In genomic region chr7:136267822-136268221, GRCh38 we compare ENCODE assay signal across 34 cellular contexts.
"Had no signal": no experiment of that assay in that cellular context is flagged by ENCODE, and none has a peak within 500 bp of the region (broad histone marks: within the 10 kb centered on the region; RNA-seq: fewer than 3 reads in every experiment).

No MANE protein-coding gene starts in this region.

- FAIRE-seq: astrocyte, bronchial epithelial cell had no signal

- DNase-seq: activated effector memory CD4-positive, alpha-beta T cell treated with anti-CD3 and anti-CD28 coated beads, Interleukin-2, amount 50 U/mL, for 16 hours; activated effector memory CD4-positive, alpha-beta T cell treated with Interleukin-2 at 50 U/mL for 16 hours; activated gamma-delta T cell; activated gamma-delta T cell treated with Interleukin-2 at 50 U/mL for 16 hours; activated naive CD4-positive, alpha-beta T cell; activated naive CD4-positive, alpha-beta T cell treated with anti-CD3 and anti-CD28 coated beads for 36 hours; activated naive CD4-positive, alpha-beta T cell treated with anti-CD3 and anti-CD28 coated beads, Interleukin-2, amount 10 ng/mL, durations not matched to agents 7 days and 5 days; activated naive CD4-positive, alpha-beta T cell treated with anti-CD3 and anti-CD28 coated beads, Interleukin-2, amount 50 U/mL, for 16 hours; activated naive CD4-positive, alpha-beta T cell treated with Interleukin-2 at 50 U/mL for 16 hours; activated naive CD8-positive, alpha-beta T cell treated with anti-CD3 and anti-CD28 coated beads for 36 hours; activated naive CD8-positive, alpha-beta T cell treated with anti-CD3 and anti-CD28 coated beads, Interleukin-2, amount 10 ng/mL, durations not matched to agents 7 days and 5 days; activated naive CD8-positive, alpha-beta T cell treated with anti-CD3 and anti-CD28 coated beads, Interleukin-2, amount 50 U/mL, for 24 hours; activated T-cell treated with anti-CD3 and anti-CD28 coated beads, Interleukin-2, amount 50 U/mL, for 1 hour; activated T-cell treated with anti-CD3 and anti-CD28 coated beads, Interleukin-2, amount 50 U/mL, for 24 hours; activated T-cell treated with anti-CD3 and anti-CD28 coated beads, Interleukin-2, amount 50 U/mL, for 4 hours; activated T-cell treated with anti-CD3 and anti-CD28 coated beads, Interleukin-2, amount 50 U/mL, for 48 hours; activated T-cell treated with anti-CD3 and anti-CD28 coated beads, Interleukin-2, amount 50 U/mL, for 72 hours; adrenal gland; amniotic stem cell; amygdala; anterior cingulate cortex; aorta; body of pancreas; brain microvascular endothelial cell; caudate nucleus; central memory CD4-positive, alpha-beta T cell; cerebellar nuclear complex had no signal

- H3K9me3 ChIP-seq: adrenal gland, ascending aorta had no signal

- H3K27ac ChIP-seq: adrenal gland, ascending aorta, body of pancreas, brain microvascular endothelial cell, breast epithelium, cardiac muscle cell had no signal

- H3K27me3 ChIP-seq: adrenal gland, ascending aorta, body of pancreas, brain microvascular endothelial cell, breast epithelium, cardiac muscle cell had no signal

- ATAC-seq: activated naive CD4-positive, alpha-beta T cell treated with anti-CD3 and anti-CD28 coated beads, Interleukin-2, amount 50 U/mL, for 72 hours; activated naive CD8-positive, alpha-beta T cell treated with anti-CD3 and anti-CD28 coated beads, Interleukin-2, amount 50 U/mL, for 24 hours; activated T-cell treated with anti-CD3 and anti-CD28 coated beads, Interleukin-2, amount 50 U/mL, for 4 hours; activated T-cell treated with anti-CD3 and anti-CD28 coated beads, Interleukin-2, amount 50 U/mL, for 72 hours; activated T-helper 17 cell treated with anti-CD3 and anti-CD28 coated beads, Interleukin-2, amount 50 U/mL, for 72 hours; body of pancreas had no signal

- H3K4me3 ChIP-seq: adrenal gland, ascending aorta, body of pancreas, breast epithelium, cardiac muscle cell had no signal

- H3K36me3 ChIP-seq: adrenal gland, ascending aorta, brain microvascular endothelial cell, breast epithelium, cardiac muscle cell had no signal

- H3K4me1 ChIP-seq: adrenal gland, ascending aorta, body of pancreas, breast epithelium had no signal
